In genomic region chr3:6062226-6063187, GRCh38 we compare ENCODE assay signal across 1 cellular context.
TF ChIP-seq lines count a peak whose summit lies in the region.

No MANE protein-coding gene starts in this region.

TF ChIP-seq in H1, 55 proteins besides CTCF, POLR2A, EP300 and RAD21:
- no peak for TF ChIP-seq GABPA (IDR thresholded peaks at IDR 0.05; ENCODE audit: borderline replicate concordance, insufficient read depth, low read length)
- peak; percentile 17 for TF ChIP-seq NANOG (IDR thresholded peaks at IDR 0.05; ENCODE audit: insufficient read depth, low read depth, low read length, poor library complexity, severe bottlenecking)
- TF ChIP-seq CHD2 (IDR thresholded peaks at IDR 0.05; ENCODE audit: low read length), result no peak
- TF ChIP-seq TAF1 (IDR thresholded peaks at IDR 0.05; ENCODE audit: low read depth, low read length), result no peak
TF ChIP-seq in H1: peak in this region for 1.
